Comparison of ENCODE assay signal across 1 cellular context in genomic region chr16:17346774-17347569, GRCh38.
TF ChIP-seq lines count a peak whose summit lies in the region.

No MANE protein-coding gene starts in this region.

TF ChIP-seq in GM12878, 131 proteins besides CTCF, POLR2A, EP300 and RAD21 (continued from another document):
- TF ChIP-seq BHLHE40 (IDR thresholded peaks at IDR 0.05; ENCODE audit: borderline replicate concordance in 1 of 2, low read depth in 2 of 2, low read length in 1 of 2) (0 out of 4 replicates have a peak, but pooled peaks have one; percentile 13 to 31), EGR1 (IDR thresholded peaks at IDR 0.05; ENCODE audit: borderline replicate concordance in 1 of 2, low read depth in 2 of 2, low read length in 2 of 2) (no peak), SREBF1 (IDR thresholded peaks at IDR 0.05; ENCODE audit: low read length) (no peak), HDAC2 (IDR thresholded peaks at IDR 0.05) (no peak), ETV6 (conservative IDR thresholded peaks at IDR 0.05 in 1 of 2, IDR thresholded peaks at IDR 0.05 in 1 of 2; ENCODE audit: borderline replicate concordance in 1 of 2, low read depth in 1 of 2) (no peak; a peak in 1 of 4 replicates), JUNB (IDR thresholded peaks at IDR 0.05) (no peak), CHD2 (IDR thresholded peaks at IDR 0.05; ENCODE audit: borderline replicate concordance, low read depth, low read length) (no peak), RELB (IDR thresholded peaks at IDR 0.05; ENCODE audit: low read depth) (no peak), SUZ12 (IDR thresholded peaks at IDR 0.05; ENCODE audit: unreplicated experiment) (no peak), CREB1 (IDR thresholded peaks at IDR 0.05; ENCODE audit: low read depth) (peak; percentile 25; the same call in 1 of the 2 replicates), RUNX3 (IDR thresholded peaks at IDR 0.05; ENCODE audit: low read length) (peak; percentile 85), SUPT20H (IDR thresholded peaks at IDR 0.05; ENCODE audit: borderline replicate concordance, control insufficient read depth, low read depth, low read length) (no peak), MYC (IDR thresholded peaks at IDR 0.05; ENCODE audit: insufficient read depth, insufficient read length, insufficient replicate concordance, low read length, severe bottlenecking) (no peak), BRCA1 (IDR thresholded peaks at IDR 0.05; ENCODE audit: low read depth, low read length) (no peak), MTA3 (IDR thresholded peaks at IDR 0.05; ENCODE audit: borderline replicate concordance, low read length) (peak; percentile 80; the same call in 1 of the 2 replicates), CBFB (IDR thresholded peaks at IDR 0.05; ENCODE audit: low read depth) (peak; percentile 50; the same call in 1 of the 2 replicates), FOXM1 (IDR thresholded peaks at IDR 0.05; ENCODE audit: low read depth, low read length) (peak; percentile 89; the same call in 1 of the 2 replicates), MEF2B (IDR thresholded peaks at IDR 0.05; ENCODE audit: partially characterized antibody, poor library complexity, severe bottlenecking) (peak; percentile 97), CEBPB (IDR thresholded peaks at IDR 0.05; ENCODE audit: borderline replicate concordance in 1 of 2, low read depth in 2 of 2, low read length in 2 of 2) (0 out of 4 replicates have a peak, but pooled peaks of 1 of the 2 experiments have one; percentile 14), BCL11A (IDR thresholded peaks at IDR 0.05; ENCODE audit: low read depth, low read length) (peak; percentile 69; the same call in 1 of the 2 replicates), WRNIP1 (IDR thresholded peaks at IDR 0.05; ENCODE audit: borderline replicate concordance, low read depth, low read length) (no peak)
- TF ChIP-seq, protein P1, sequence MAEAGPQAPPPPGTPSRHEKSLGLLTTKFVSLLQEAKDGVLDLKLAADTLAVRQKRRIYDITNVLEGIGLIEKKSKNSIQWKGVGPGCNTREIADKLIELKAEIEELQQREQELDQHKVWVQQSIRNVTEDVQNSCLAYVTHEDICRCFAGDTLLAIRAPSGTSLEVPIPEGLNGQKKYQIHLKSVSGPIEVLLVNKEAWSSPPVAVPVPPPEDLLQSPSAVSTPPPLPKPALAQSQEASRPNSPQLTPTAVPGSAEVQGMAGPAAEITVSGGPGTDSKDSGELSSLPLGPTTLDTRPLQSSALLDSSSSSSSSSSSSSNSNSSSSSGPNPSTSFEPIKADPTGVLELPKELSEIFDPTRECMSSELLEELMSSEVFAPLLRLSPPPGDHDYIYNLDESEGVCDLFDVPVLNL (IDR thresholded peaks at IDR 0.05; ENCODE audit: low read depth, low read length): 0 out of 2 replicates have a peak, but pooled peaks have one; percentile 34
- TF ChIP-seq, protein P2, sequence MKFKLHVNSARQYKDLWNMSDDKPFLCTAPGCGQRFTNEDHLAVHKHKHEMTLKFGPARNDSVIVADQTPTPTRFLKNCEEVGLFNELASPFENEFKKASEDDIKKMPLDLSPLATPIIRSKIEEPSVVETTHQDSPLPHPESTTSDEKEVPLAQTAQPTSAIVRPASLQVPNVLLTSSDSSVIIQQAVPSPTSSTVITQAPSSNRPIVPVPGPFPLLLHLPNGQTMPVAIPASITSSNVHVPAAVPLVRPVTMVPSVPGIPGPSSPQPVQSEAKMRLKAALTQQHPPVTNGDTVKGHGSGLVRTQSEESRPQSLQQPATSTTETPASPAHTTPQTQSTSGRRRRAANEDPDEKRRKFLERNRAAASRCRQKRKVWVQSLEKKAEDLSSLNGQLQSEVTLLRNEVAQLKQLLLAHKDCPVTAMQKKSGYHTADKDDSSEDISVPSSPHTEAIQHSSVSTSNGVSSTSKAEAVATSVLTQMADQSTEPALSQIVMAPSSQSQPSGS (IDR thresholded peaks at IDR 0.05; ENCODE audit: low read length): peak; percentile 65; the same call in 1 of the 2 replicates
TF ChIP-seq in GM12878: peak in this region for 32.
